ENCODE assay signal across 36 cellular contexts in the genomic region with DNA sequence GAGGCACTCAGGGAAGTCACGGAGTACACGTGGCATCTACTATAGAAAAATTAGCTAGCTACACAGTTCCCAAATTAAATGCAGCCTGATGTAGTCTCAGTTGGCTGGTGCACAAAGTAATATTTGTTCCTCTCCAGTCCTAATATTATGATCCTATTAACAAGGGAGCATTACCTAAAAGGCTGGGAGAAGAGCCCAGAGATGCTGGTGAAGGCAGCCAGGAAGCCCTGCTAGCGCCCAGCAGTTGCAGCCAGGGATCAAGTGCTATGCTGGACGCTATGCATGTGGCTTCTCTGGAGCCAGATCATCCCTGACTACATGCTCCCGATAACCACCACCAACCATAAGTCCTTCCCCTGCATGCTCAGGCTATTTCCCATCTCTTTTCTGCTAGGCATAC.
"Had no signal": no experiment of that assay in that cellular context is flagged by ENCODE, and none has a peak within 500 bp of the region (broad histone marks: within the 10 kb centered on the region; RNA-seq: fewer than 3 reads in every experiment).

No MANE protein-coding gene starts in this region.

- H3K4me3 ChIP-seq: adrenal gland, ascending aorta, cardiac muscle cell had no signal

- H3K4me1 ChIP-seq: adrenal gland, ascending aorta had no signal

- H3K36me3 Mint-ChIP-seq: activated CD4-positive, alpha-beta memory T cell treated with anti-CD3 and anti-CD28 coated beads for 36 hours; activated naive CD8-positive, alpha-beta T cell treated with anti-CD3 and anti-CD28 coated beads for 36 hours; brain had no signal

- ATAC-seq: activated CD4-positive, alpha-beta T cell treated with anti-CD3 and anti-CD28 coated beads for 36 hours; activated CD4-positive, CD25-positive, alpha-beta regulatory T cell treated with anti-CD3 and anti-CD28 coated beads, Interleukin-2, amount 50 U/mL, for 24 hours; activated CD8-positive, alpha-beta T cell treated with anti-CD3 and anti-CD28 coated beads for 36 hours; activated naive CD4-positive, alpha-beta T cell treated with anti-CD3 and anti-CD28 coated beads, Interleukin-2, amount 50 U/mL, for 72 hours; activated T-cell treated with anti-CD3 and anti-CD28 coated beads, Interleukin-2, amount 50 U/mL, for 4 hours; activated T-cell treated with anti-CD3 and anti-CD28 coated beads, Interleukin-2, amount 50 U/mL, for 72 hours; activated T-helper 17 cell treated with anti-CD3 and anti-CD28 coated beads, Interleukin-2, amount 50 U/mL, for 72 hours; WTC11 had no signal

- H3K4me3 Mint-ChIP-seq: activated CD4-positive, alpha-beta memory T cell treated with anti-CD3 and anti-CD28 coated beads for 36 hours; activated CD4-positive, alpha-beta T cell treated with anti-CD3 and anti-CD28 coated beads for 36 hours; activated CD4-positive, alpha-beta T cell treated with anti-CD3 and anti-CD28 coated beads, Interleukin-2, amount 10 ng/mL, durations not matched to agents 24 days and 14 days; activated CD8-positive, alpha-beta T cell treated with anti-CD3 and anti-CD28 coated beads for 36 hours; activated naive CD4-positive, alpha-beta T cell treated with anti-CD3 and anti-CD28 coated beads for 36 hours; activated naive CD8-positive, alpha-beta T cell treated with anti-CD3 and anti-CD28 coated beads for 36 hours; activated T-cell treated with anti-CD3 and anti-CD28 coated beads, Interleukin-2, amount 50 U/mL, for 4 hours; activated T-cell treated with anti-CD3 and anti-CD28 coated beads, Interleukin-2, amount 50 U/mL, for 72 hours; activated T-helper 1 cell treated with anti-CD3 and anti-CD28 coated beads, Interleukin-12 subunit alpha, Interleukin-12 subunit beta, Interleukin-2, Interleukin-4 antibody, amounts not matched to agents 30 ng/mL and 10 ng/mL and 1 ng/mL, durations not matched to agents 14 hours and 24 hours and 36 hours; activated T-helper 17 cell treated with anti-CD3 and anti-CD28 coated beads, Interleukin-2, amount 50 U/mL, for 72 hours; brain; T-helper 1 cell treated with Interleukin-12 subunit alpha and Interleukin-12 subunit beta and Interleukin-4 antibody, amounts not matched to agents 30 μg/mL and 1 μg/mL, for 36 hours; T-helper 2 cell treated with Interferon-gamma antibody and Interleukin-4, amounts not matched to agents 5 μg/mL and 100 μg/mL, for 36 hours; WTC11 had no signal

- H3K4me1 Mint-ChIP-seq: activated CD4-positive, alpha-beta T cell treated with anti-CD3 and anti-CD28 coated beads for 36 hours; activated CD4-positive, alpha-beta T cell treated with anti-CD3 and anti-CD28 coated beads, Interleukin-2, amount 10 ng/mL, durations not matched to agents 24 days and 14 days; activated naive CD8-positive, alpha-beta T cell treated with anti-CD3 and anti-CD28 coated beads for 36 hours; activated T-helper 17 cell treated with anti-CD3 and anti-CD28 coated beads, Interleukin-2, amount 50 U/mL, for 72 hours; brain; WTC11 had no signal

- DNase-seq: activated CD4-positive, alpha-beta memory T cell treated with anti-CD3 and anti-CD28 coated beads for 36 hours; activated CD4-positive, alpha-beta T cell treated with anti-CD3 and anti-CD28 coated beads for 1 hour; activated CD4-positive, alpha-beta T cell treated with anti-CD3 and anti-CD28 coated beads for 36 hours; activated CD4-positive, alpha-beta T cell treated with anti-CD3 and anti-CD28 coated beads, Interleukin-2, amount 10 ng/mL, durations not matched to agents 24 days and 14 days; activated CD4-positive, alpha-beta T cell treated with anti-CD3 and anti-CD28 coated beads, Interleukin-2, amount 50 U/mL, for 1 hour; activated CD4-positive, alpha-beta T cell treated with anti-CD3 and anti-CD28 coated beads, Interleukin-2, amount 50 U/mL, for 4 hours; activated CD4-positive, CD25-positive, alpha-beta regulatory T cell; activated CD8-positive, alpha-beta memory T cell treated with anti-CD3 and anti-CD28 coated beads, Interleukin-2, amount 50 U/mL, for 4 hours; activated CD8-positive, alpha-beta T cell treated with anti-CD3 and anti-CD28 coated beads for 36 hours; activated effector memory CD4-positive, alpha-beta T cell treated with anti-CD3 and anti-CD28 coated beads, Interleukin-2, amount 50 U/mL, for 16 hours; activated gamma-delta T cell treated with Interleukin-2 at 50 U/mL for 16 hours; activated naive CD4-positive, alpha-beta T cell; activated naive CD4-positive, alpha-beta T cell treated with anti-CD3 and anti-CD28 coated beads for 36 hours; activated naive CD4-positive, alpha-beta T cell treated with anti-CD3 and anti-CD28 coated beads, Interleukin-2, amount 50 U/mL, for 16 hours; activated naive CD8-positive, alpha-beta T cell treated with anti-CD3 and anti-CD28 coated beads for 36 hours; activated T-cell treated with anti-CD3 and anti-CD28 coated beads for 4 hours; activated T-cell treated with anti-CD3 and anti-CD28 coated beads, Interleukin-2, amount 50 U/mL, for 1 hour; activated T-cell treated with anti-CD3 and anti-CD28 coated beads, Interleukin-2, amount 50 U/mL, for 4 hours; activated T-cell treated with anti-CD3 and anti-CD28 coated beads, Interleukin-2, amount 50 U/mL, for 72 hours; adrenal gland; amniotic stem cell; central memory CD4-positive, alpha-beta T cell; T-helper 1 cell; T-helper 2 cell; T-helper 9 cell; WERI-Rb-1 had no signal

- H3K27me3 ChIP-seq: ascending aorta, cardiac muscle cell had no signal

- H3K27me3 Mint-ChIP-seq: activated CD4-positive, alpha-beta T cell treated with anti-CD3 and anti-CD28 coated beads, Interleukin-2, amount 10 ng/mL, durations not matched to agents 24 days and 14 days had no signal

- H3K9me3 Mint-ChIP-seq: activated T-cell treated with anti-CD3 and anti-CD28 coated beads, Interleukin-2, amount 50 U/mL, for 72 hours; T-helper 2 cell treated with Interferon-gamma antibody and Interleukin-4, amounts not matched to agents 5 μg/mL and 100 μg/mL, for 36 hours had no signal

- H3K27ac Mint-ChIP-seq: activated CD4-positive, alpha-beta memory T cell treated with anti-CD3 and anti-CD28 coated beads for 36 hours; activated CD4-positive, alpha-beta T cell treated with anti-CD3 and anti-CD28 coated beads for 36 hours; activated CD4-positive, alpha-beta T cell treated with anti-CD3 and anti-CD28 coated beads, Interleukin-2, amount 10 ng/mL, durations not matched to agents 24 days and 14 days; activated CD8-positive, alpha-beta T cell treated with anti-CD3 and anti-CD28 coated beads for 36 hours; activated naive CD4-positive, alpha-beta T cell treated with anti-CD3 and anti-CD28 coated beads for 36 hours; activated naive CD8-positive, alpha-beta T cell treated with anti-CD3 and anti-CD28 coated beads for 36 hours; activated T-cell treated with anti-CD3 and anti-CD28 coated beads, Interleukin-2, amount 50 U/mL, for 72 hours; activated T-helper 1 cell treated with anti-CD3 and anti-CD28 coated beads, Interleukin-12 subunit alpha, Interleukin-12 subunit beta, Interleukin-2, Interleukin-4 antibody, amounts not matched to agents 30 ng/mL and 10 ng/mL and 1 ng/mL, durations not matched to agents 14 hours and 24 hours and 36 hours; activated T-helper 17 cell treated with anti-CD3 and anti-CD28 coated beads, Interleukin-2, amount 50 U/mL, for 72 hours; brain; T-helper 1 cell treated with Interleukin-12 subunit alpha and Interleukin-12 subunit beta and Interleukin-4 antibody, amounts not matched to agents 30 μg/mL and 1 μg/mL, for 36 hours; T-helper 2 cell treated with Interferon-gamma antibody and Interleukin-4, amounts not matched to agents 5 μg/mL and 100 μg/mL, for 36 hours; WTC11 had no signal

- H3K27ac ChIP-seq: adrenal gland, ascending aorta, cardiac muscle cell, WERI-Rb-1 had no signal

- H3K9me3 ChIP-seq: adrenal gland had no signal

- H3K36me3 ChIP-seq: adrenal gland, ascending aorta, cardiac muscle cell, WERI-Rb-1 had no signal
